In the genomic region with DNA sequence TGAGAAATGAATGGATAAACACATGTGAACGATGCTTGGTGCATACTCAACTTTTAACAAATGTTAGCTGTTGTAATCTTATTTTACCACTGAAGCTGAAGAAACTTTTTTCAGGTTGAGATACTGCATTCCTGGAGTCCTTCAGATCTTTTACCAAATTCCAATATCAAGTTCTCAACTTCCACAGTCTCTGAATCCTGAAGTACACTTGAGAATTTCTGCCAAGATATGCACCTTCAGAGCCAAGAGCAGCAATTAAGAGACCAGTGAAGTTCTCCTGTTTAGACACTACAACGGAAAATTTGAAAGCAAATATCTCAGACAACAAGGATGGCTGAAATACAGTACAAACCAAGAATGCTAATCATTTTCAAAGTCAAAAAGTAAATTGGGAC, we compare ENCODE assay signal across 19 cellular contexts.
"Had no signal": no experiment of that assay in that cellular context is flagged by ENCODE, and none has a peak within 500 bp of the region (broad histone marks: within the 10 kb centered on the region; RNA-seq: fewer than 3 reads in every experiment).

No MANE protein-coding gene starts in this region.

- ATAC-seq: psoas muscle; sciatic nerve; stimulated activated naive CD8-positive, alpha-beta T cell treated with anti-CD3 and anti-CD28 coated beads, Interleukin-15, amount 100 ng/mL, for 72 hours had no signal

- H3K36me3 Mint-ChIP-seq: naive B cell; stimulated activated naive B cell treated with anti-CD40 and anti-IgM and Interleukin-4, amounts not matched to agents 10 μg/mL and 1 μg/mL and 100 μg/mL, for 72 hours had no signal

- H3K4me3 ChIP-seq: left ventricle myocardium inferior, psoas muscle, spleen, testis, transverse colon had no signal

- H3K27ac Mint-ChIP-seq: nephron; stimulated activated naive B cell treated with anti-CD40 and anti-IgM and Interleukin-4, amounts not matched to agents 10 μg/mL and 1 μg/mL and 100 μg/mL, for 72 hours; stimulated activated naive CD8-positive, alpha-beta T cell treated with anti-CD3 and anti-CD28 coated beads, Interleukin-15, amount 100 ng/mL, for 72 hours had no signal

- H3K4me1 ChIP-seq: parathyroid adenoma had no signal

- H3K27me3 ChIP-seq: testis, transverse colon had no signal

- H3K27me3 Mint-ChIP-seq: stimulated activated naive B cell treated with anti-CD40 and anti-IgM and Interleukin-4, amounts not matched to agents 10 μg/mL and 1 μg/mL and 100 μg/mL, for 72 hours had no signal

- DNase-seq: effector memory CD4-positive, alpha-beta T cell; islet precursor cell; left ventricle myocardium inferior; mesendoderm; naive B cell; occipital lobe; psoas muscle; retina; stimulated activated CD4-positive, alpha-beta T cell treated with anti-CD3 and anti-CD28 coated beads, Interleukin-15, amount 100 ng/mL, for 24 hours; stimulated activated CD4-positive, alpha-beta T cell treated with anti-CD3 and anti-CD28 coated beads, Interleukin-1b, Interleukin-23, amount 100 ng/mL, for 48 hours; stimulated activated CD4-positive, alpha-beta T cell treated with anti-CD3 and anti-CD28 coated beads, Interleukin-4, amount 100 ng/mL, for 24 hours; stimulated activated naive B cell treated with anti-CD40 and anti-IgM and Interleukin-4, amounts not matched to agents 10 μg/mL and 1 μg/mL and 100 μg/mL, for 72 hours; stimulated activated naive CD8-positive, alpha-beta T cell treated with anti-CD3 and anti-CD28 coated beads, Interleukin-15, amount 100 ng/mL, for 72 hours; testis had no signal

- H3K9me3 Mint-ChIP-seq: naive B cell; nephron; stimulated activated naive B cell treated with anti-CD40 and anti-IgM and Interleukin-4, amounts not matched to agents 10 μg/mL and 1 μg/mL and 100 μg/mL, for 72 hours; stimulated activated naive CD8-positive, alpha-beta T cell treated with anti-CD3 and anti-CD28 coated beads, Interleukin-15, amount 100 ng/mL, for 72 hours had no signal

- H3K36me3 ChIP-seq: left ventricle myocardium inferior, spleen, transverse colon had no signal

- H3K9me3 ChIP-seq: left ventricle myocardium inferior, psoas muscle, spleen, testis, transverse colon had no signal

- H3K27ac ChIP-seq: left ventricle myocardium inferior, parathyroid adenoma, psoas muscle, spleen, testis, transverse colon had no signal

- H3K4me3 Mint-ChIP-seq: naive B cell; nephron; stimulated activated naive B cell treated with anti-CD40 and anti-IgM and Interleukin-4, amounts not matched to agents 10 μg/mL and 1 μg/mL and 100 μg/mL, for 72 hours; stimulated activated naive CD8-positive, alpha-beta T cell treated with anti-CD3 and anti-CD28 coated beads, Interleukin-15, amount 100 ng/mL, for 72 hours had no signal
